ENCODE assay signal across 10 cellular contexts in the genomic region with DNA sequence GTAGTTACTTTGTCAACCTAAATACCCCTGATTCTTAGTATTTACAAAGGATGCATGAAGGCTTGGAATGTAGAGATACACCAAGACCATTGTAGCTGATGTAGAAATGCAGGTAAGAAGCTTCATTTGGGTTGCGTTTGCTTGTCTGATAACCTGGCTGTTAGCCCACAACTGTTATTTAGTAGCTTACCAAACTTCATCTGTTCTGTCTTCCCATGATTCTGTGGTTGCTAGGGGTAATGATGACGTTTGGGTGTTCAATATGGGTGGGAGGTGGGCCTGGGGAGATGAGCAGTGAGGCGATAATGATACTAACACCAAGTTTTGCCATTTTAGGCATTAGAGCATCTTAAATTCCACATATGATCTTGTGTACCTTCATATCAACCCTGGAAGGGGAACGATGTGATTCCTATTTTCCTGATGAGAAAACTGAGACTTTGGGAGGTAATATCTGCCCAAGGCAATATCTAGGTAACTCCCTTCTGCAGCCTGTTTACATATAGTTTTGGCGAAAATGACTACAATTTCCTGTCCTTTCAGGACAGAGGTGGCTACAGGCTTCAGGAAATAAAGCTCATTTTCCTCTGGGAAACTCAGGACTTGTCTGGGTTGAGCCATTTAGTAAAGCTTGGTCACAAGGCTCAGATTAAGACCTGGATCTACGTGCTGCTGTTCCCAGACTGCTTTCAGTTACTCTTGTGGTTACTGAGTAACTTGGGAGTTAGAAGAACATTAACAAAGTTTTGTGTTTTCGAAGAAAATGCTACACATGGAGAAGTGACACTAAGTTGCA. TPM values are rescaled to one million over a fixed set of nuclear protein-coding genes. Genes with fewer than 3 reads are reported as not detected.
DNase-seq lines count a peak whose midpoint lies in the region; ATAC-seq and TF ChIP-seq lines count a peak whose summit lies in the region.
"Had no signal": no experiment of that assay in that cellular context is flagged by ENCODE, and none has a peak within 500 bp of the region (broad histone marks: within the 10 kb centered on the region; RNA-seq: fewer than 3 reads in every experiment).

No MANE protein-coding gene starts in this region.

- DNase-seq in NB4 (ENCODE audit: low read depth), result peak; percentile 36
- DNase-seq in fibroblast of mammary gland (ENCODE audit: low read depth), result peak; percentile 81
- DNase-seq in midbrain (lab: John Stamatoyannopoulos, UW), result no peak
- DNase-seq in NCI-H345 treated with DMSO at 0.1 percent for 48 hours (lab: John Stamatoyannopoulos, UW; ENCODE audit: unreplicated experiment), result no peak
- DNase-seq: NCI-H1417 had no signal

- no peaks in the 10 kb centered on the region for H3K36me3 ChIP-seq in skeletal muscle tissue (ENCODE audit: control insufficient read depth in 3 of 3, insufficient read depth in 3 of 3, low read length in 3 of 3)
- H3K36me3 ChIP-seq: ascending aorta had no signal

- TF ChIP-seq POLR2A in NB4 (IDR thresholded peaks at IDR 0.05; ENCODE audit: extremely low read depth, insufficient read length), result no peak

- H3K27ac ChIP-seq in skeletal muscle tissue (ENCODE audit: low read depth, low read length), result peak overlapping the region; percentile 7

- no peaks in the 10 kb centered on the region for H3K27me3 ChIP-seq in skeletal muscle tissue (ENCODE audit: control insufficient read depth in 3 of 3, insufficient read depth in 3 of 3, low read length in 3 of 3)
- H3K27me3 ChIP-seq: ascending aorta had no signal

- no peak overlapping the region for H3K9ac ChIP-seq in skeletal muscle tissue (ENCODE audit: low read depth in 1 of 3, low read length in 3 of 3)

- no peaks in the 10 kb centered on the region for H3K9me3 ChIP-seq in skeletal muscle tissue (ENCODE audit: control insufficient read depth in 3 of 3, low read length in 3 of 3)
- H3K9me3 ChIP-seq: ascending aorta had no signal

- H3K4me1 ChIP-seq in skeletal muscle tissue (ENCODE audit: control insufficient read depth in 3 of 3, insufficient read depth in 3 of 3, low read length in 3 of 3), result peaks cover 24 to 36% (median 34%) of the 10 kb centered on the region in 3 donors

- ATAC-seq in GM21381 (IDR thresholded peaks at IDR 0.05; ENCODE audit: unreplicated experiment) (peak; percentile 35), GM21717 (IDR thresholded peaks at IDR 0.05; ENCODE audit: unreplicated experiment) (no peak), HG02642 (IDR thresholded peaks at IDR 0.05; ENCODE audit: poor library complexity, unreplicated experiment) (no peak)

- no peak overlapping the region for H3K4me3 ChIP-seq in NB4 (ENCODE audit: low read depth, low read length)
- no peak overlapping the region for H3K4me3 ChIP-seq in fibroblast of mammary gland (ENCODE audit: control insufficient read depth, low read depth, low read length)
- H3K4me3 ChIP-seq in skeletal muscle tissue (ENCODE audit: low read length in 3 of 3), result no peak overlapping the region
- H3K4me3 ChIP-seq: ascending aorta had no signal

- TF ChIP-seq CTCF in NB4 (IDR thresholded peaks at IDR 0.05; ENCODE audit: low read depth, low read length) (no peak), fibroblast of mammary gland (conservative IDR thresholded peaks at IDR 0.05; ENCODE audit: control insufficient read depth, insufficient read depth, low read depth, low read length) (no peak)

RNA-seq across cellular contexts. Expression of a gene that starts 26.8 kb away (rescaled TPM):
- total RNA-seq in skeletal muscle tissue, result 140 TPM

Comparison
In these comparisons a context has a peak if more than half of its experiments do, and no peak if none do; other contexts are left out.
1. DNase-seq: peak in NB4 (single experiment) and fibroblast of mammary gland (single experiment); none in midbrain (single experiment) and NCI-H345 treated with DMSO at 0.1 percent for 48 hours (single experiment).